ENCODE assay signal across 13 cellular contexts in the genomic region with DNA sequence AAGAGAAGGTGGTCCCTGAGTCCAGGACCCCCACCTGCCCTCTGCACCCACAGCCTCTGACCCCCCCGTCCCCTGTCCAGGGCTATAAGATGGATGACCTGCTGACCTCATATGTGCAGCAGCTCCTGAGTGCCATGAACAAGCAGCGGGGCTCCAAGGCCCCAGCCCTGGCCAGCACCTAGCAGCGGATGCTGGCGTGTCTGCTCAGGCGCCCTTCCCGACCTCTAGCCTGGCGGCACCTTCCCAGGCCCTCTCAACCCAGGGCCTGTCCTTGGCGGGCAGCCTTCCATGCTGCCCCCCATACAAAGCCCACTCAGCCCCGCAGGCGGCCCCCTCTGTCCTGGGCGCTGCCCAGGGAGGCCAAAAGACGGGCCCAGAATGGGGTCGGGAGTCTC. TPM values are rescaled to one million over a fixed set of nuclear protein-coding genes. Genes with fewer than 3 reads are reported as not detected.
A peak's percentile ranks its signal among the peaks of the same experiment; 100 is the strongest.
DNase-seq lines count a peak whose midpoint lies in the region; ATAC-seq, FAIRE-seq and TF ChIP-seq lines count a peak whose summit lies in the region.
"Had no signal": no experiment of that assay in that cellular context is flagged by ENCODE, and none has a peak within 500 bp of the region (broad histone marks: within the 10 kb centered on the region; RNA-seq: fewer than 3 reads in every experiment).

No MANE protein-coding gene starts in this region.

- H3K27me3 ChIP-seq in HUES48 (ENCODE audit: control insufficient read depth, insufficient read depth, low read length), result no peaks in the 10 kb centered on the region
- H3K27me3 ChIP-seq in astrocyte (ENCODE audit: insufficient read depth, low read length), result no peaks in the 10 kb centered on the region
- H3K27me3 ChIP-seq in lower lobe of right lung (ENCODE audit: low read depth), result no peaks in the 10 kb centered on the region
- H3K27me3 ChIP-seq in subcutaneous abdominal adipose tissue (ENCODE audit: control insufficient read depth in 5 of 5, insufficient read depth in 4 of 5, low read length in 5 of 5), result no peaks in the 10 kb centered on the region

- peak overlapping the region; percentile 70 for H3K27ac ChIP-seq in HUES48 (ENCODE audit: low read depth, low read length)
- peak overlapping the region; percentile 76 for H3K27ac ChIP-seq in astrocyte (ENCODE audit: low read depth, low read length)
- peak overlapping the region; percentile 83 for H3K27ac ChIP-seq in lower lobe of right lung
- H3K27ac ChIP-seq in subcutaneous abdominal adipose tissue (ENCODE audit: low read depth, low read length), result peak overlapping the region; percentile 37

- H3K4me2 ChIP-seq in astrocyte (ENCODE audit: low read length), result peak overlapping the region; percentile 67

- H3K9ac ChIP-seq in HUES48 (ENCODE audit: low read depth, low read length) (no peak overlapping the region), astrocyte (ENCODE audit: low read length) (peak overlapping the region; percentile 62), subcutaneous abdominal adipose tissue (ENCODE audit: low read length in 5 of 5) (no peak overlapping the region)

- ATAC-seq in lower lobe of right lung, result no peak
- ATAC-seq: stimulated activated naive CD8-positive, alpha-beta T cell treated with anti-CD3 and anti-CD28 coated beads, Interleukin-15, amount 100 ng/mL, for 72 hours had no signal

- H3K4me3 Mint-ChIP-seq in astrocyte (ENCODE audit: unreplicated experiment) (no peak overlapping the region), nephron progenitor cell (no peak overlapping the region)
- H3K4me3 Mint-ChIP-seq: central memory CD8-positive, alpha-beta T cell had no signal

- intact Hi-C loops in lower lobe of right lung (cut with DNase I), result no loop called here

- DNase-seq in astrocyte (ENCODE audit: low read depth), result no peak
- no peak for DNase-seq in lower lobe of right lung
- DNase-seq in cerebellar cortex (ENCODE audit: low spot score), result no peak
- DNase-seq in occipital lobe (lab: John Stamatoyannopoulos, UW), result no peak
- DNase-seq in stimulated activated CD4-positive, alpha-beta T cell treated with anti-CD3 and anti-CD28 coated beads, Interleukin-4, amount 100 ng/mL, for 1 hour, result no peak
- no peak for DNase-seq in nephron progenitor cell
- DNase-seq: stimulated activated naive CD8-positive, alpha-beta T cell treated with anti-CD3 and anti-CD28 coated beads, Interleukin-15, amount 100 ng/mL, for 72 hours had no signal

- H4K20me1 ChIP-seq in astrocyte (ENCODE audit: insufficient read depth, low read length), result no peaks in the 10 kb centered on the region

- peaks cover 5% of the 10 kb centered on the region for H3K36me3 Mint-ChIP-seq in astrocyte (ENCODE audit: low read depth, unreplicated experiment)
- no peaks in the 10 kb centered on the region for H3K36me3 Mint-ChIP-seq in nephron progenitor cell (ENCODE audit: low read depth)

- peaks cover 14% of the 10 kb centered on the region for H3K4me1 ChIP-seq in HUES48 (ENCODE audit: control insufficient read depth, insufficient read depth, low read length)
- peaks cover 14% of the 10 kb centered on the region for H3K4me1 ChIP-seq in astrocyte (ENCODE audit: insufficient read depth, low read length)
- H3K4me1 ChIP-seq in lower lobe of right lung, result peaks cover 69% of the 10 kb centered on the region
- H3K4me1 ChIP-seq in subcutaneous abdominal adipose tissue (ENCODE audit: control insufficient read depth in 5 of 5, insufficient read depth in 5 of 5, low read length in 5 of 5), result peaks cover 11 to 91% (median 35%) of the 10 kb centered on the region in 5 donors

- no peaks in the 10 kb centered on the region for H3K27me3 Mint-ChIP-seq in astrocyte (ENCODE audit: low read depth, unreplicated experiment)
- H3K27me3 Mint-ChIP-seq in nephron progenitor cell (ENCODE audit: low read depth, poor library complexity), result peaks cover 7% of the 10 kb centered on the region
- H3K27me3 Mint-ChIP-seq: central memory CD8-positive, alpha-beta T cell; stimulated activated naive CD8-positive, alpha-beta T cell treated with anti-CD3 and anti-CD28 coated beads, Interleukin-15, amount 100 ng/mL, for 72 hours had no signal

- H3K4me3 ChIP-seq in HUES48 (ENCODE audit: low read depth, low read length), result no peak overlapping the region
- peak overlapping the region; percentile 10 for H3K4me3 ChIP-seq in astrocyte (ENCODE audit: insufficient read depth, low read depth, low read length)
- no peak overlapping the region for H3K4me3 ChIP-seq in lower lobe of right lung
- H3K4me3 ChIP-seq in subcutaneous abdominal adipose tissue (ENCODE audit: low read depth in 1 of 5, low read length in 5 of 5), result peak overlapping the region in 2 of 5 donors; percentile 6 to 11

- no peak for FAIRE-seq in astrocyte (lab: Jason Lieb, UNC)
- FAIRE-seq: GM18507 had no signal

- H3K27ac Mint-ChIP-seq in astrocyte (ENCODE audit: unreplicated experiment) (no peak overlapping the region), nephron progenitor cell (no peak overlapping the region)

- H3K36me3 ChIP-seq in HUES48 (ENCODE audit: control insufficient read depth, insufficient read depth, low read length) (no peaks in the 10 kb centered on the region), astrocyte (ENCODE audit: insufficient read depth, low read length) (no peaks in the 10 kb centered on the region), lower lobe of right lung (peaks cover 12% of the 10 kb centered on the region), subcutaneous abdominal adipose tissue (ENCODE audit: control insufficient read depth in 5 of 5, insufficient read depth in 5 of 5, low read length in 5 of 5) (peaks cover 0 to 31% (median 11%) of the 10 kb centered on the region in 5 donors)

- H3K9me3 Mint-ChIP-seq in astrocyte (ENCODE audit: unreplicated experiment), result no peaks in the 10 kb centered on the region
- H3K9me3 Mint-ChIP-seq in nephron progenitor cell, result no peaks in the 10 kb centered on the region
- H3K9me3 Mint-ChIP-seq: activated T-helper 2 cell treated with anti-CD3 and anti-CD28 coated beads, Interferon-gamma antibody, Interleukin-2, Interleukin-4, amounts not matched to agents 10 μg/mL and 5 μg/mL and 100 μg/mL, durations not matched to agents 14 hours and 24 hours and 36 hours; central memory CD8-positive, alpha-beta T cell; stimulated activated naive CD8-positive, alpha-beta T cell treated with anti-CD3 and anti-CD28 coated beads, Interleukin-15, amount 100 ng/mL, for 72 hours had no signal

- no peak overlapping the region for H2AFZ ChIP-seq in astrocyte (ENCODE audit: low read depth, low read length)

- TF ChIP-seq CTCF in astrocyte (IDR thresholded peaks at IDR 0.05; ENCODE audit: insufficient read depth, low read depth, low read length), result no peak
- no peak for TF ChIP-seq CTCF in lower lobe of right lung (IDR thresholded peaks at IDR 0.05)
- no peak for TF ChIP-seq CTCF in nephron progenitor cell (IDR thresholded peaks at IDR 0.05)

- peaks cover 12% of the 10 kb centered on the region for H3K4me1 Mint-ChIP-seq in astrocyte (ENCODE audit: low read depth, unreplicated experiment)
- peaks cover 8% of the 10 kb centered on the region for H3K4me1 Mint-ChIP-seq in nephron progenitor cell

- H3K79me2 ChIP-seq in astrocyte (ENCODE audit: insufficient read depth, low read length), result no peaks in the 10 kb centered on the region

- H3K9me3 ChIP-seq in HUES48 (ENCODE audit: control insufficient read depth, insufficient read depth, low read length) (no peaks in the 10 kb centered on the region), astrocyte (ENCODE audit: insufficient read depth, low read depth, low read length) (no peaks in the 10 kb centered on the region), lower lobe of right lung (no peaks in the 10 kb centered on the region), subcutaneous abdominal adipose tissue (ENCODE audit: control insufficient read depth in 5 of 5, low read length in 5 of 5) (no peaks in the 10 kb centered on the region)

RNA-seq across cellular contexts. Expression of a gene that starts 8.7 kb away (rescaled TPM):
- total RNA-seq in astrocyte, result 0.18 TPM in 1 of 2 replicates, not detected in the other
- total RNA-seq in lower lobe of right lung, result 0.18 TPM
- 6.1 TPM for total RNA-seq in occipital lobe
- total RNA-seq: activated T-helper 2 cell treated with anti-CD3 and anti-CD28 coated beads, Interferon-gamma antibody, Interleukin-2, Interleukin-4, amounts not matched to agents 10 μg/mL and 5 μg/mL and 100 μg/mL, durations not matched to agents 14 hours and 24 hours and 36 hours; Daoy had no signal

RNA-seq across cellular contexts. Expression of a gene that starts 38.1 kb away (rescaled TPM):
- total RNA-seq in astrocyte (73.3 and 75.1 TPM in 2 replicates), lower lobe of right lung (148 TPM), occipital lobe (1.2 TPM)

Comparison
In these comparisons a context has a peak if more than half of its experiments do, and no peak if none do; other contexts are left out.
1. RNA of a gene that starts 38.1 kb away (total RNA-seq): 148 TPM in lower lobe of right lung (single experiment) and 73.3 to 75.1 TPM in astrocyte; 1.2 TPM in occipital lobe (single experiment); every median in the first group is over 10 times any median in the second.
2. Peak in every context shown above with its lines, with median percentiles within 50 percentile points of each other: H3K27ac ChIP-seq.